26 cellular contexts compared by ENCODE assay signal in the genomic region with DNA sequence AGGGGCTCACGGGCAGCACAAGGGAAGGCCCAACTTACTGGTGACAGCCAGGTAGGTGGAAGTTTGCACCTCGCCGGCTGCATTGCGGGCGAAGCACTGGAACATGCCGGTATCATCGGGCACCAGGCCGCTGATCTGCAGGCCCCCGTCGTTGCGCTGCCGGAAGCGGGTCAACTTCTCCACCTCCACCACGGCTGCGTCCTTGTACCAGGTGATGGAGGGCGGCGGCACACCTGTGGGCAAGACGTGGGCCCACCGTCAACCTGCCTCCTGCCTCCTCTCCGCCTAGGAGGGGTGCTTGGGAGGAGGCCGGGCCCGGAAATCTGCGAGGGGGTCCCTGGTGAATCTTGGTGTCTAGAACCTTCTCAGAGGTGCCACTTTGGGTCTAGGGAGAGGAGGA.
"Had no signal": no experiment of that assay in that cellular context is flagged by ENCODE, and none has a peak within 500 bp of the region (broad histone marks: within the 10 kb centered on the region; RNA-seq: fewer than 3 reads in every experiment).

No MANE protein-coding gene starts in this region.

- H3K9me3 ChIP-seq: stomach, suprapubic skin, testis, thoracic aorta, thyroid gland, tibial artery, tibial nerve, transverse colon, upper lobe of left lung, upper lobe of right lung, uterus, vagina had no signal

- H3K27ac ChIP-seq: stomach, suprapubic skin, testis, thoracic aorta, thyroid gland, tibial artery, tibial nerve, transverse colon, upper lobe of left lung, upper lobe of right lung, uterus, vagina had no signal

- H3K36me3 ChIP-seq: stomach, suprapubic skin, thoracic aorta, thyroid gland, tibial artery, transverse colon, upper lobe of left lung, upper lobe of right lung, uterus, vagina had no signal

- DNase-seq: stimulated activated CD4-positive, alpha-beta T cell treated with anti-CD3 and anti-CD28 coated beads, Interleukin-2, amount 100 ng/mL, for 48 hours; stimulated activated CD4-positive, alpha-beta T cell treated with anti-CD3 and anti-CD28 coated beads, Interleukin-4, amount 100 ng/mL, for 1 hour; stimulated activated CD4-positive, alpha-beta T cell treated with anti-CD3 and anti-CD28 coated beads, Interleukin-4, amount 100 ng/mL, for 24 hours; stimulated activated CD4-positive, alpha-beta T cell treated with anti-CD3 and anti-CD28 coated beads, Interleukin-4, amount 100 ng/mL, for 4 hours; stimulated activated CD8-positive, alpha-beta memory T cell treated with anti-CD3 and anti-CD28 coated beads, Interleukin-4, amount 100 ng/mL, for 48 hours; stimulated activated naive B cell treated with anti-CD40 and anti-IgM and Interleukin-4, amounts not matched to agents 10 μg/mL and 1 μg/mL and 100 μg/mL, for 72 hours; stimulated activated naive CD4-positive, alpha-beta T cell; stimulated activated naive CD4-positive, alpha-beta T cell treated with Interleukin-2 at 50 U/mL for 16 hours; stimulated activated naive CD8-positive, alpha-beta T cell treated with anti-CD3 and anti-CD28 coated beads, Interleukin-15, amount 100 ng/mL, for 72 hours; stimulated activated naive CD8-positive, alpha-beta T cell treated with anti-CD3 and anti-CD28 coated beads, Interleukin-15, Interleukin-2, amounts not matched to agents 100 U/mL and 50 U/mL, for 24 hours; stomach; substantia nigra; testis; thyroid gland; tibial artery; transverse colon; trophoblast cell; upper lobe of right lung; uterus had no signal

- H3K4me3 ChIP-seq: stomach, suprapubic skin, testis, thoracic aorta, thyroid gland, tibial artery, tibial nerve, transverse colon, upper lobe of left lung, upper lobe of right lung, uterus, vagina had no signal

- H3K4me1 ChIP-seq: suprapubic skin, testis, thyroid gland, tibial artery, tibial nerve, uterus had no signal

- ATAC-seq: stimulated activated effector memory CD8-positive, alpha-beta T cell treated with anti-CD3 and anti-CD28 coated beads, Interleukin-12 subunit alpha, Interleukin-12 subunit beta, amount 100 ng/mL, for 72 hours; stimulated activated memory B cell treated with anti-CD40 and anti-IgM and Interleukin-4, amounts not matched to agents 10 μg/mL and 1 μg/mL and 100 μg/mL, for 72 hours; stimulated activated naive B cell treated with anti-CD40 and anti-IgM and Interleukin-4, amounts not matched to agents 10 μg/mL and 1 μg/mL and 100 μg/mL, for 72 hours; stimulated activated naive CD8-positive, alpha-beta T cell treated with anti-CD3 and anti-CD28 coated beads, Interleukin-15, amount 100 ng/mL, for 72 hours; stimulated activated naive CD8-positive, alpha-beta T cell treated with anti-CD3 and anti-CD28 coated beads, Interleukin-15, Interleukin-2, amounts not matched to agents 100 U/mL and 50 U/mL, for 24 hours; upper lobe of right lung had no signal

- H3K27me3 ChIP-seq: testis, thyroid gland, tibial nerve, transverse colon, upper lobe of left lung, upper lobe of right lung, uterus, vagina had no signal
